In the genomic region with DNA sequence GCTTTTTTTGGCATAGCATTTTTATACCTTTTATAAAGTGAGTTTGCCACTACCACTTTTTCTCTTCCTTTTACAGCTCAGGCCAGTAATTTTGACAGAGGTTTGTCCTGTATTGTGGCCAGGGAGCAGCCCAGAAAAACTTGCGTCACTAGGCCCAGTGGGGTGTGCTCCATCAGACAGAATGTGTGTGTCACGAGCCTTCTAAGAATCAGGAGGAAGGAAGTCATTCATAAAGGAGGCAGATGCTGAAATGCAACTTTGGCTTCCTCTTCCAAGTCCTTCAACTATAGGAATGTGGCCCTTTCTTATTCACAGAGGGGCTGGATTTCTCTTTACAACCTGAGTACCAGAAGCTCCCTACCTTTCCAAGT, we compare ENCODE assay signal across 9 cellular contexts. TPM values are rescaled to one million over a fixed set of nuclear protein-coding genes. Genes with fewer than 3 reads are reported as not detected.
DNase-seq lines count a peak whose midpoint lies in the region; ATAC-seq and TF ChIP-seq lines count a peak whose summit lies in the region.
"Had no signal": no experiment of that assay in that cellular context is flagged by ENCODE, and none has a peak within 500 bp of the region (broad histone marks: within the 10 kb centered on the region; RNA-seq: fewer than 3 reads in every experiment).

No MANE protein-coding gene starts in this region.

- H3K23ac ChIP-seq in H9 (ENCODE audit: insufficient read length, low read depth, low read length), result no peak overlapping the region

- H2BK20ac ChIP-seq in H9 (ENCODE audit: low read depth, low read length, poor library complexity, severe bottlenecking), result no peak overlapping the region

- no peak overlapping the region for H3K4me2 ChIP-seq in H9 (ENCODE audit: insufficient read depth, insufficient read length, low read length)
- no peak overlapping the region for H3K4me2 ChIP-seq in OCI-LY7 (ENCODE audit: low read length)

- H4K8ac ChIP-seq in H9 (replicated peaks; ENCODE audit: insufficient read length, low read depth, low read length), result no peak overlapping the region

- H2BK5ac ChIP-seq in H9 (ENCODE audit: insufficient read length, low read length), result no peak overlapping the region

- H3K27ac Mint-ChIP-seq in H9, result peak overlapping the region; percentile 52 to 82 (median 62); a peak in 4 of 7 replicates

- H3K36me3 ChIP-seq in OCI-LY7 (ENCODE audit: insufficient read depth, low read length), result peaks cover 66% of the 10 kb centered on the region

- no TSS peak for BruUV-seq in OCI-LY7 (replicated peaks; lab: Mats Ljungman, UMichigan)

- H3K79me1 ChIP-seq in H9 (ENCODE audit: insufficient read depth, low read depth, low read length, poor library complexity, severe bottlenecking), result no peaks in the 10 kb centered on the region

- no peak overlapping the region for H3K56ac ChIP-seq in H9 (ENCODE audit: insufficient read length, low read depth, low read length)

- CTCF ChIA-PET in OCI-LY7 (lab: Charles Lee; ENCODE audit: unreplicated experiment), result no interaction called here

- H2AK5ac ChIP-seq in H9 (ENCODE audit: insufficient read length, low read length), result no peak overlapping the region

- no peak overlapping the region for H2BK12ac ChIP-seq in H9 (ENCODE audit: insufficient read length, low read depth, low read length)

- H3K4me1 Mint-ChIP-seq in H9, result peaks cover 12 to 20% of the 10 kb centered on the region in 2 experiments

- H3K27me3 ChIP-seq in H9 (ENCODE audit: insufficient read depth, low read length), result no peaks in the 10 kb centered on the region

- no CpG with 5 or more reads among the region's 2 CpGs for WGBS in H9 (ENCODE audit: extremely low coverage, insufficient read length, low lambda C conversion rate)

- no peak for TF ChIP-seq CTCF in H9 (conservative IDR thresholded peaks at IDR 0.05)
- TF ChIP-seq CTCF in fibroblast of villous mesenchyme (IDR thresholded peaks at IDR 0.05; ENCODE audit: insufficient read depth, low read depth, low read length), result no peak
- no peak for TF ChIP-seq CTCF in OCI-LY7 (conservative IDR thresholded peaks at IDR 0.05; ENCODE audit: low read length)

- no peak for ATAC-seq in GM21737 (IDR thresholded peaks at IDR 0.05; ENCODE audit: unreplicated experiment)

- H3K9me3 ChIP-seq in H9 (ENCODE audit: control insufficient read depth, low read depth, low read length), result no peaks in the 10 kb centered on the region
- no peaks in the 10 kb centered on the region for H3K9me3 ChIP-seq in OCI-LY7 (ENCODE audit: low read length)

- H4K91ac ChIP-seq in H9 (ENCODE audit: insufficient read length, low read depth, low read length), result no peak overlapping the region

- no peak overlapping the region for H3K27ac ChIP-seq in H9 (ENCODE audit: insufficient read length, low read depth, low read length)
- H3K27ac ChIP-seq in OCI-LY7 (ENCODE audit: low read depth, low read length, poor library complexity, severe bottlenecking), result no peak overlapping the region

- no peak overlapping the region for H3K4me3 Mint-ChIP-seq in H9

- no peaks in the 10 kb centered on the region for H3K27me3 Mint-ChIP-seq in H9 (ENCODE audit: low read depth)

- DNase-seq in H9 (no peak), UCSD-AML1 (lab: John Stamatoyannopoulos, UW; ENCODE audit: unreplicated experiment) (peak; percentile 55), fibroblast of villous mesenchyme (ENCODE audit: low read depth) (peak; percentile 18), OCI-LY7 (ENCODE audit: low spot score) (no peak), SW480 (ENCODE audit: low spot score) (no peak)
- DNase-seq in stimulated activated CD8-positive, alpha-beta memory T cell treated with anti-CD3 and anti-CD28 coated beads, Interleukin-4, amount 100 ng/mL, for 48 hours, result peak; percentile 48
- DNase-seq: activated CD4-positive, CD25-positive, alpha-beta regulatory T cell; NCI-H526 had no signal

- H4K20me1 ChIP-seq in H9 (ENCODE audit: control insufficient read depth, insufficient read depth, insufficient read length), result no peaks in the 10 kb centered on the region
- no peaks in the 10 kb centered on the region for H4K20me1 ChIP-seq in OCI-LY7 (ENCODE audit: insufficient read depth, low read length)

- no peak overlapping the region for H2AFZ ChIP-seq in H9 (ENCODE audit: low read length)
- H2AFZ ChIP-seq in OCI-LY7 (ENCODE audit: low read length), result no peak overlapping the region

- H3K4me3 ChIP-seq in fibroblast of villous mesenchyme (ENCODE audit: low read depth, low read length) (no peak overlapping the region), OCI-LY7 (ENCODE audit: low read depth, low read length, poor library complexity, severe bottlenecking) (no peak overlapping the region)

- H2BK120ac ChIP-seq in H9 (ENCODE audit: low read depth, low read length, poor library complexity, severe bottlenecking), result no peak overlapping the region

- no peak overlapping the region for H3K14ac ChIP-seq in H9 (ENCODE audit: insufficient read depth, low read length)

- H3K9me2 ChIP-seq in OCI-LY7 (ENCODE audit: insufficient read depth, low read length), result no peaks in the 10 kb centered on the region

- H3K9ac ChIP-seq in H9 (ENCODE audit: extremely low read depth, insufficient read length, low read length), result no peak overlapping the region

- no peak overlapping the region for H2BK15ac ChIP-seq in H9 (ENCODE audit: low read depth, low read length)

- H3K4ac ChIP-seq in H9 (ENCODE audit: low read depth, low read length), result no peak overlapping the region

- H3K18ac ChIP-seq in H9 (ENCODE audit: insufficient read length, low read depth, low read length), result no peak overlapping the region

- no peaks in the 10 kb centered on the region for H3K23me2 ChIP-seq in H9 (ENCODE audit: insufficient read length, low read depth, low read length, poor library complexity, severe bottlenecking)

- POLR2A ChIA-PET in OCI-LY7 (lab: Charles Lee), result interaction anchor here (0.6 to 1.3 kb wide), 2 partner anchors 74 to 76 kb away, joined by 3 to 4 read pairs; a partner anchor contains a TSS

- peaks cover 30 to 63% (median 47%) of the 10 kb centered on the region in 3 experiments; a peak in 6 of 7 replicates for H3K36me3 Mint-ChIP-seq in H9 (ENCODE audit: insufficient read depth in 1 of 3, low read depth in 3 of 3)

- H3K79me2 ChIP-seq in H9 (ENCODE audit: insufficient read depth, low read length), result no peaks in the 10 kb centered on the region
- H3K79me2 ChIP-seq in OCI-LY7 (ENCODE audit: insufficient read depth, low read depth, low read length), result no peaks in the 10 kb centered on the region

- H4K5ac ChIP-seq in H9 (ENCODE audit: insufficient read length, low read depth, low read length), result no peak overlapping the region

- no peak overlapping the region for H3T11ph ChIP-seq in H9 (ENCODE audit: low read length)

- intact Hi-C loops in OCI-LY7 (cut with micrococcal nuclease; ENCODE audit: unreplicated experiment), result no loop called here

- H3K9me3 Mint-ChIP-seq in H9, result no peaks in the 10 kb centered on the region

- peaks cover 3% of the 10 kb centered on the region; the same call in 1 of the 2 replicates for H3K4me1 ChIP-seq in H9 (ENCODE audit: insufficient read depth, low read length)
- peaks cover 30% of the 10 kb centered on the region for H3K4me1 ChIP-seq in OCI-LY7 (ENCODE audit: insufficient read depth, low read length, poor library complexity, severe bottlenecking)

RNA-seq across cellular contexts. Expression of a gene that starts 10.1 kb away (rescaled TPM):
- total RNA-seq in H9 (2021) (60.0 and 60.6 TPM in 2 replicates), fibroblast of villous mesenchyme (24.5 and 24.6 TPM in 2 replicates), OCI-LY7 (2022) (71.1 and 85.9 TPM in 2 replicates)
- 30.9 and 42.2 TPM in 2 replicates for total RNA-seq in OCI-LY7 (2014; rRNA removed; shearing (Covaris generic))

Comparison
In these comparisons a context has a peak if more than half of its experiments do, and no peak if none do; other contexts are left out.
1. DNase-seq: peak in UCSD-AML1 (single experiment), fibroblast of villous mesenchyme (single experiment) and stimulated activated CD8-positive, alpha-beta memory T cell treated with anti-CD3 and anti-CD28 coated beads, Interleukin-4, amount 100 ng/mL, for 48 hours (single experiment); none in H9 (single experiment), OCI-LY7 (single experiment) and SW480 (single experiment).